16 cellular contexts compared by ENCODE assay signal in the genomic region with DNA sequence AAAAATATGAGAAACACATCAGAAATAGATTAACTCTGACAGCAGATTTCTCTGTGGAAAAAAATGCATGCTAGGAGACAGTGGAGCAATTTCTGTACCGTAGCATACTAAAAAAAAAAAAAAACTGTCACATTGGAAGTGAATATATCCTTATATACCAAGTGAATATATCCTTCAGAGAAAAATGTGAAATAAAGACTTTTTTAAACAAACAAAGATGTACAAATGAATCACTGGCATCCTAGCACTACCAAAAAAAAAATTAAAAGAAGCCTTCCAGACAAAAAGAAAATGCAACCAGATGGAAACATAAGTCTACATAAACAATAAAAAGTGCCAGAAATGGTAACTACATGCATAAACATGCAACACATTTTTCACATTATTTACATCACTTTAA.
DNase-seq lines count a peak whose midpoint lies in the region; ATAC-seq lines count a peak whose summit lies in the region.
"Had no signal": no experiment of that assay in that cellular context is flagged by ENCODE, and none has a peak within 500 bp of the region (broad histone marks: within the 10 kb centered on the region; RNA-seq: fewer than 3 reads in every experiment).

No MANE protein-coding gene starts in this region.

- DNase-seq in SK-N-DZ (ENCODE audit: low spot score) (peak; percentile 89), dedifferentiated amniotic fluid mesenchymal stem cell (ENCODE audit: extremely low spot score) (peak; percentile 47), fibroblast of peridontal ligament (ENCODE audit: extremely low read depth) (peak; percentile 31), nucleus accumbens (lab: John Stamatoyannopoulos, UW) (no peak), A172 (ENCODE audit: low spot score) (no peak)
- DNase-seq: 8988T; C1 segment of cervical spinal cord; Caco-2; CD4-positive, CD25-positive, alpha-beta regulatory T cell; CD8-positive, alpha-beta T cell; DMS153; DND-41; GM23248; H7; HCEC 1CT had no signal

- ATAC-seq in GM18517 (IDR thresholded peaks at IDR 0.05; ENCODE audit: unreplicated experiment), result no peak
- ATAC-seq: CD8-positive, alpha-beta T cell had no signal

Comparison
In these comparisons a context has a peak if more than half of its experiments do, and no peak if none do; other contexts are left out.
1. DNase-seq: peak in SK-N-DZ (single experiment), dedifferentiated amniotic fluid mesenchymal stem cell (single experiment) and fibroblast of peridontal ligament (single experiment); none in nucleus accumbens (0 of 56) and A172 (single experiment).